In the genomic region with DNA sequence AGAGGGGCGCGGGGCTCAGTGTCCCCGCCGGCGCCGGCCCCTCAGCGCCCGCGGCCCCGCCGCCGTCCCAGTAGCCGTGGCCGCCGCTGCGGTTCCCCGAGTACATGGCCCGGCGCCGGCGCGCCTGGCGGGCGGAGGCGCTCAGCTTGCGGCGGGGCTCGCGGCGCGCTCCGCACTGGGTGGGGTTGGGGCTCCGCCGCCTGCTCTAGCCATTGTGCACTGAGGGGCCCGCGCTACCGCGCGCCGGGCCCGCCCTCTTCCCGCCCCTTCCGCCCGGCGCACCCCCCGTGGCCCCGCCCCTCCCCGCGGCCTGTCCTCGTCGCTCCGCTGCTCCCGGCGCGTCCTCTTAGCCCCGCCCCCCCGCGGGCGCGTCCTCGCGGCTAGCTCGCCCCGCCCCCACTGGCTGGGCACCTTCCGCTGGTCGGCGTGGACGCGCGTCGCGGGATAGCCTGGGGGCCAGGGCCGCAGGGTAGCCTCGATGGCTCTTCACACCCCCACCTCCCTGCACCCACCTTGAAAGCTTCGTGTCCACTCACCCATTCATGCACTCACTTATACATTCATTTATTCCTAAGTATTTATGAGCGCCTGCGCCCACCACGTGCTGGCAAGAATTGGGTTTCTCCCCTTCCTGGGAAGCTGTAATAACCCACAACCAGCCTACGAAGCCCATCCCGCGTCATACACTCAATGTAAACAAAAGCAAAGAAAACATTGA, we compare ENCODE assay signal across 8 cellular contexts. TPM values are rescaled to one million over a fixed set of nuclear protein-coding genes. Genes with fewer than 3 reads are reported as not detected.
A peak's percentile ranks its signal among the peaks of the same experiment; 100 is the strongest.
DNase-seq lines count a peak whose midpoint lies in the region; TF ChIP-seq lines count a peak whose summit lies in the region.

A gene with protein sequence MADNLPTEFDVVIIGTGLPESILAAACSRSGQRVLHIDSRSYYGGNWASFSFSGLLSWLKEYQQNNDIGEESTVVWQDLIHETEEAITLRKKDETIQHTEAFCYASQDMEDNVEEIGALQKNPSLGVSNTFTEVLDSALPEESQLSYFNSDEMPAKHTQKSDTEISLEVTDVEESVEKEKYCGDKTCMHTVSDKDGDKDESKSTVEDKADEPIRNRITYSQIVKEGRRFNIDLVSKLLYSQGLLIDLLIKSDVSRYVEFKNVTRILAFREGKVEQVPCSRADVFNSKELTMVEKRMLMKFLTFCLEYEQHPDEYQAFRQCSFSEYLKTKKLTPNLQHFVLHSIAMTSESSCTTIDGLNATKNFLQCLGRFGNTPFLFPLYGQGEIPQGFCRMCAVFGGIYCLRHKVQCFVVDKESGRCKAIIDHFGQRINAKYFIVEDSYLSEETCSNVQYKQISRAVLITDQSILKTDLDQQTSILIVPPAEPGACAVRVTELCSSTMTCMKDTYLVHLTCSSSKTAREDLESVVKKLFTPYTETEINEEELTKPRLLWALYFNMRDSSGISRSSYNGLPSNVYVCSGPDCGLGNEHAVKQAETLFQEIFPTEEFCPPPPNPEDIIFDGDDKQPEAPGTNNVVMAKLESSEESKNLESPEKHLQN (minus strand): TSS at position 221 of the 718 bp plus-strand sequence. CDS start 4,603 bp downstream, outside the sequence.
A gene with protein sequence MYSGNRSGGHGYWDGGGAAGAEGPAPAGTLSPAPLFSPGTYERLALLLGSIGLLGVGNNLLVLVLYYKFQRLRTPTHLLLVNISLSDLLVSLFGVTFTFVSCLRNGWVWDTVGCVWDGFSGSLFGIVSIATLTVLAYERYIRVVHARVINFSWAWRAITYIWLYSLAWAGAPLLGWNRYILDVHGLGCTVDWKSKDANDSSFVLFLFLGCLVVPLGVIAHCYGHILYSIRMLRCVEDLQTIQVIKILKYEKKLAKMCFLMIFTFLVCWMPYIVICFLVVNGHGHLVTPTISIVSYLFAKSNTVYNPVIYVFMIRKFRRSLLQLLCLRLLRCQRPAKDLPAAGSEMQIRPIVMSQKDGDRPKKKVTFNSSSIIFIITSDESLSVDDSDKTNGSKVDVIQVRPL (minus strand): TSS at position 221 of the 718 bp plus-strand sequence. CDS start 115 bp downstream, at position 106.

- H2AFZ ChIP-seq in SK-N-SH (ENCODE audit: low read depth), result peak within 1 kb of the TSS; percentile 85

- H3K4me1 Mint-ChIP-seq in activated naive CD4-positive, alpha-beta T cell treated with anti-CD3 and anti-CD28 coated beads, Interleukin-2, amount 50 U/mL, for 24 hours, result peaks cover 45% of the 10 kb centered on the region
- peaks cover 44% of the 10 kb centered on the region for H3K4me1 Mint-ChIP-seq in osteocyte (ENCODE audit: unreplicated experiment)

- DNase-seq in GM06990 (ENCODE audit: extremely low read depth, insufficient read length) (peak; percentile 94), HFF-Myc (ENCODE audit: extremely low read depth, low read depth) (no peak), NAMALWA (ENCODE audit: low spot score) (peak; percentile 85), SK-N-SH (peak; percentile 99), glomerular visceral epithelial cell (ENCODE audit: extremely low spot score) (peak; percentile 94), osteocyte (ENCODE audit: extremely low spot score, unreplicated experiment) (peak; percentile 97), testis (peak; percentile 95)

- peak within 1 kb of the TSS; percentile 46 to 82; a peak in 3 of 4 replicates for H3K27ac ChIP-seq in SK-N-SH (ENCODE audit: low read depth in 2 of 2, low read length in 1 of 2)
- H3K27ac ChIP-seq in testis, result peak within 1 kb of the TSS; percentile 81 to 87

- no peaks in the 10 kb centered on the region for H3K9me3 Mint-ChIP-seq in activated naive CD4-positive, alpha-beta T cell treated with anti-CD3 and anti-CD28 coated beads, Interleukin-2, amount 50 U/mL, for 24 hours
- H3K9me3 Mint-ChIP-seq in osteocyte (ENCODE audit: unreplicated experiment), result no peaks in the 10 kb centered on the region

- H4K20me1 ChIP-seq in SK-N-SH (ENCODE audit: insufficient read depth), result no peaks in the 10 kb centered on the region

- H3K9me3 ChIP-seq in SK-N-SH (no peaks in the 10 kb centered on the region), testis (no peaks in the 10 kb centered on the region)

- TF ChIP-seq CTCF in GM06990 (IDR thresholded peaks at IDR 0.05; ENCODE audit: insufficient read depth, low read length, poor library complexity, severe bottlenecking) (no peak), HFF-Myc (IDR thresholded peaks at IDR 0.05; ENCODE audit: low read depth, low read length, missing control alignments) (no peak), SK-N-SH (IDR thresholded peaks at IDR 0.05) (no peak), osteocyte (IDR thresholded peaks at IDR 0.05) (no peak), testis (IDR thresholded peaks at IDR 0.05) (no peak)

- POLR2A ChIA-PET in SK-N-SH (lab: Yijun Ruan, JAX), result interaction anchor here (0.8 to 1.0 kb wide), 2 partner anchors 28 to 1131 kb away, joined by 3 read pairs; no protein-coding TSS in a partner anchor

- H3K9me2 ChIP-seq in SK-N-SH, result no peaks in the 10 kb centered on the region

- TF ChIP-seq EP300 in SK-N-SH (IDR thresholded peaks at IDR 0.05; ENCODE audit: borderline replicate concordance in 1 of 2, low read depth in 1 of 2, low read length in 1 of 2), result no peak

- peak within 1 kb of the TSS; percentile 90 for H3K27ac Mint-ChIP-seq in activated naive CD4-positive, alpha-beta T cell treated with anti-CD3 and anti-CD28 coated beads, Interleukin-2, amount 50 U/mL, for 24 hours
- peak within 1 kb of the TSS; percentile 83 for H3K27ac Mint-ChIP-seq in osteocyte (ENCODE audit: unreplicated experiment)

- H3K27me3 Mint-ChIP-seq in activated naive CD4-positive, alpha-beta T cell treated with anti-CD3 and anti-CD28 coated beads, Interleukin-2, amount 50 U/mL, for 24 hours, result no peaks in the 10 kb centered on the region
- no peaks in the 10 kb centered on the region for H3K27me3 Mint-ChIP-seq in osteocyte (ENCODE audit: unreplicated experiment)

- H3K4me2 ChIP-seq in SK-N-SH, result peak within 1 kb of the TSS; percentile 81

- peak within 1 kb of the TSS; percentile 86 for H3K9ac ChIP-seq in SK-N-SH

- WGBS in SK-N-SH (ENCODE audit: low lambda C conversion rate), result 31% methylated on average over 17 of the region's 81 CpGs
- WGBS in testis, 2 donors, result 9 to 33% methylated on average over 9 to 39 of the region's 81 CpGs

- TF ChIP-seq POLR2A in testis (IDR thresholded peaks at IDR 0.05), result peak; percentile 46

- no peaks in the 10 kb centered on the region for H3F3A ChIP-seq in SK-N-SH (replicated peaks; ENCODE audit: insufficient read depth)

- H3K36me3 ChIP-seq in GM06990 (ENCODE audit: control insufficient read depth, insufficient read depth, low read length), result peaks cover 2% of the 10 kb centered on the region; the same call in 1 of the 2 replicates
- H3K36me3 ChIP-seq in SK-N-SH (replicated peaks in 1 of 2; ENCODE audit: control insufficient read depth in 1 of 2, insufficient read depth in 2 of 2, low read length in 1 of 2), result peaks cover 4 to 12% of the 10 kb centered on the region in 2 experiments
- H3K36me3 ChIP-seq in testis (ENCODE audit: low read depth, missing control alignments), result no peaks in the 10 kb centered on the region

- peaks cover 11 to 23% of the 10 kb centered on the region in 2 experiments for H3K4me1 ChIP-seq in SK-N-SH (ENCODE audit: control insufficient read depth in 1 of 2, insufficient read depth in 2 of 2, low read depth in 1 of 2, low read length in 1 of 2)
- peaks cover 13% of the 10 kb centered on the region for H3K4me1 ChIP-seq in testis

- no peak for TF ChIP-seq RAD21 in SK-N-SH (IDR thresholded peaks at IDR 0.05; ENCODE audit: low read length)

- H3K27me3 ChIP-seq in GM06990 (replicated peaks; ENCODE audit: control insufficient read depth, insufficient read depth, low read length) (no peaks in the 10 kb centered on the region), SK-N-SH (ENCODE audit: insufficient read depth) (no peaks in the 10 kb centered on the region), testis (no peaks in the 10 kb centered on the region)

- intact Hi-C loops in testis (cut with DNase I; ENCODE audit: low total_unique reads), result no loop called here

- H3K4me3 ChIP-seq in GM06990 (replicated peaks; ENCODE audit: low read depth, low read length) (peak within 1 kb of the TSS; percentile 98), HFF-Myc (replicated peaks; ENCODE audit: low read depth, low read length) (peak within 1 kb of the TSS; percentile 83), SK-N-SH (ENCODE audit: low read depth in 2 of 2, low read length in 1 of 2) (peak within 1 kb of the TSS; percentile 85 to 95), testis (peak within 1 kb of the TSS; percentile 83 to 95)

- H3K79me2 ChIP-seq in SK-N-SH (ENCODE audit: insufficient read depth), result peaks cover 35% of the 10 kb centered on the region

- peaks cover 3% of the 10 kb centered on the region for H3K36me3 Mint-ChIP-seq in activated naive CD4-positive, alpha-beta T cell treated with anti-CD3 and anti-CD28 coated beads, Interleukin-2, amount 50 U/mL, for 24 hours
- H3K36me3 Mint-ChIP-seq in osteocyte (ENCODE audit: unreplicated experiment), result peaks cover 4% of the 10 kb centered on the region

- peak within 1 kb of the TSS; percentile 82 for H3K4me3 Mint-ChIP-seq in activated naive CD4-positive, alpha-beta T cell treated with anti-CD3 and anti-CD28 coated beads, Interleukin-2, amount 50 U/mL, for 24 hours
- peak within 1 kb of the TSS; percentile 85 for H3K4me3 Mint-ChIP-seq in osteocyte (ENCODE audit: unreplicated experiment)

- CTCF ChIA-PET in SK-N-SH (lab: Yijun Ruan, JAX), result interaction anchor here (0.6 to 1.9 kb wide), 4 partner anchors 10 to 29 kb away, joined by 3 to 7 read pairs (median 3); no protein-coding TSS in a partner anchor

TF ChIP-seq in SK-N-SH, 30 proteins besides CTCF, POLR2A, EP300 and RAD21 (continues in another document):
- TF ChIP-seq CHD2 (IDR thresholded peaks at IDR 0.05; ENCODE audit: low read length, partially characterized antibody), result peak; percentile 64
- TF ChIP-seq SMC3 (IDR thresholded peaks at IDR 0.05; ENCODE audit: low read depth, low read length), result no peak
- no peak for TF ChIP-seq RXRA (IDR thresholded peaks at IDR 0.05; ENCODE audit: borderline replicate concordance, low read depth)
- 0 out of 2 replicates have a peak, but pooled peaks have one; percentile 39 for TF ChIP-seq POLR2AphosphoS5 (IDR thresholded peaks at IDR 0.05; ENCODE audit: low read depth, low read length)
- peak; percentile 82; the same call in 1 of the 2 replicates for TF ChIP-seq TAF1 (IDR thresholded peaks at IDR 0.05; ENCODE audit: borderline replicate concordance, low read depth, low read length)
- TF ChIP-seq MEF2A (IDR thresholded peaks at IDR 0.05; ENCODE audit: borderline replicate concordance, low read depth), result no peak

RNA-seq across cellular contexts. Expression of the first gene that starts in this region (rescaled TPM):
- 3.0 and 4.1 TPM in 2 replicates for polyA plus RNA-seq in SK-N-SH (2012; rRNA removed)
- polyA plus RNA-seq in SK-N-SH (2012; cell fraction: cytosol; rRNA removed), result 4.2 and 4.4 TPM in 2 replicates
- 1.4 and 5.2 TPM in 2 replicates for polyA plus RNA-seq in SK-N-SH (2012; cell fraction: nucleus; rRNA removed)
- total RNA-seq in osteocyte, result 12.7 and 14.2 TPM in 2 replicates
- total RNA-seq in testis, result 10 to 100 TPM; 20.0 to 26.2 TPM
- polyA plus RNA-seq in testis (ENCODE audit: insufficient read depth, low read depth, low replicate concordance), result 5.8 TPM

RNA-seq across cellular contexts. Expression of the second gene that starts in this region (rescaled TPM):
- polyA plus RNA-seq in SK-N-SH (2012; rRNA removed), result 7.8 and 11.0 TPM in 2 replicates
- 14.8 and 15.3 TPM in 2 replicates for polyA plus RNA-seq in SK-N-SH (2012; cell fraction: cytosol; rRNA removed)
- polyA plus RNA-seq in SK-N-SH (2012; cell fraction: nucleus; rRNA removed), result 1.4 and 3.7 TPM in 2 replicates
- total RNA-seq in osteocyte, result 15.3 and 15.8 TPM in 2 replicates
- 10 to 100 TPM; 41.4 to 45.8 TPM for total RNA-seq in testis
- 25.8 TPM for polyA plus RNA-seq in testis (ENCODE audit: insufficient read depth, low read depth, low replicate concordance)
